8 cellular contexts compared by ENCODE assay signal in the genomic region with DNA sequence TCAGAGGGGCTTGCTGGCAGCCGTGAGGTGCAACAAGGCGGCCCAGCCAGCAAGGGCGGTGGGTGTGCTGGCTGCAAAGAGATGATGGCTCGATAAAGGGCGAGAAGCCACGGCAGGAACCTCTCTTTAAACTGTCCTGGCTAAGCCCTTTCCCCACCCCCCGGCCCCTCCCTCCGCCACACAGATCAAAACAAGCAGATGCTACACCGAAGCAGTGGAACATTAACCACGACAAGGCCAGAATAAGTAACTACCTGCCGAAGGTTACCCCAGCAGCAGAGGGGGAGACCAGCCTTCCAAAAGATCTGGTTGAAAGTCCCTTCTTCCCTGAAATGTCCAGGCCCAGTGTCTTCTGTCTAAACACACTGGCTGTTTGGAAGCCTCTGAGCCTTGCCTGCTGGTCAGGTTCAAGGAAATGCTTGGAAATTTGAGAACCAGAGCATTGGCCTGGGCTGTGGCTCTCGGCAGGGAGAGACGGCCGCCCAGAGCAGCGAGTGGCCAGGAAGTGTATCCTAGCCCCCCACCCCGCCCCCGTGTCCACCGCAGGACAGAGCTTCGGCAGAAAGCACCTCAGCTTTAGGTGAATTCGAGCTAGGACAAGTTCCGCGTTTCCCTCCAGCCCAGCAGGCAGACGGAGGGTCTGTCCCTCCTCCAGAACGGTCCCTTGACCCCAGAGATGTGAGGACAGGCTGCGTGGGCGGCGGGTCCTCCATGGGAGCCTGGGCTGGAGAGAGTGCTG. TPM values are rescaled to one million over a fixed set of nuclear protein-coding genes. Genes with fewer than 3 reads are reported as not detected.
DNase-seq lines count a peak whose midpoint lies in the region; ATAC-seq and TF ChIP-seq lines count a peak whose summit lies in the region.

No MANE protein-coding gene starts in this region.

- peak overlapping the region; percentile 84 for H3K14ac ChIP-seq in IMR-90 (replicated peaks; ENCODE audit: low read depth, low read length)

- H4K20me1 ChIP-seq in IMR-90 (ENCODE audit: insufficient read depth, low read length): peaks cover 64% of the 10 kb centered on the region

- H4K8ac ChIP-seq in IMR-90 (ENCODE audit: low read depth in 2 of 2, low read length in 2 of 2): peak overlapping the region; percentile 29 to 34; a peak in 3 of 4 replicates

- H3K79me1 ChIP-seq in IMR-90 (ENCODE audit: low read depth in 1 of 2, low read length in 2 of 2): peaks cover 26 to 71% of the 10 kb centered on the region in 2 experiments

- peak overlapping the region; percentile 64 for H2BK5ac ChIP-seq in IMR-90 (ENCODE audit: low read depth, low read length, poor library complexity, severe bottlenecking)

- peaks cover 0 to 3% (median 0%) of the 10 kb centered on the region in 5 donors for H3K36me3 Mint-ChIP-seq in naive thymus-derived CD4-positive, alpha-beta T cell

- whole genome bisulfite sequencing in IMR-90 (ENCODE audit: extremely low coverage in 2 of 2, insufficient read length in 1 of 2), 2 experiments: 30% methylated on average over 5 of the region's 27 CpGs; no CpG with 5 or more reads in 1 of the 2 experiments

- peak overlapping the region; percentile 86 for H3K4ac ChIP-seq in IMR-90 (ENCODE audit: low read depth, low read length)

- H3K23ac ChIP-seq in IMR-90 (ENCODE audit: low read depth, low read length): peak overlapping the region; percentile 76

- ATAC-seq in IMR-90 (ENCODE audit: low read depth) (no peak), HG02642 (IDR thresholded peaks at IDR 0.05; ENCODE audit: poor library complexity, unreplicated experiment) (no peak), HG02840 (IDR thresholded peaks at IDR 0.05; ENCODE audit: low FRiP score, unreplicated experiment) (no peak), HG03354 (IDR thresholded peaks at IDR 0.05; ENCODE audit: poor library complexity, severe bottlenecking, unreplicated experiment) (no peak)
- ATAC-seq in naive thymus-derived CD4-positive, alpha-beta T cell: no peak

- H2BK20ac ChIP-seq in IMR-90 (ENCODE audit: low read depth, low read length): peak overlapping the region; percentile 63; the same call in 1 of the 2 replicates

- 0 out of 3 replicates have a peak overlapping the region, but pooled peaks have one; percentile 25 for H2BK15ac ChIP-seq in IMR-90 (ENCODE audit: low read depth, low read length)

- H3K9me1 ChIP-seq in IMR-90 (ENCODE audit: insufficient read depth, low read length): peaks cover 25% of the 10 kb centered on the region

- no peak for TF ChIP-seq POLR2A in IMR-90 (IDR thresholded peaks at IDR 0.05; ENCODE audit: low read depth, low read length)

- in situ Hi-C loops in IMR-90 (cut with MboI; ENCODE audit: low sequenced_read_pairs): no loop called here

- no peak for TF ChIP-seq RAD21 in IMR-90 (IDR thresholded peaks at IDR 0.05; ENCODE audit: low read length)

- H2AK9ac ChIP-seq in IMR-90 (replicated peaks; ENCODE audit: low read depth, low read length, poor library complexity): peak overlapping the region; percentile 47

- no peaks in the 10 kb centered on the region for H3K9me3 ChIP-seq in IMR-90 (ENCODE audit: control insufficient read depth, insufficient read depth, low read length)
- no peaks in the 10 kb centered on the region for H3K9me3 ChIP-seq in naive thymus-derived CD4-positive, alpha-beta T cell (ENCODE audit: control insufficient read depth in 2 of 3, low read length in 3 of 3)

- H3K18ac ChIP-seq in IMR-90 (ENCODE audit: low read depth, low read length): peak overlapping the region; percentile 32; the same call in 1 of the 2 replicates

- H3K27me3 ChIP-seq in IMR-90 (ENCODE audit: control insufficient read depth, insufficient read depth, low read length): no peaks in the 10 kb centered on the region
- H3K27me3 ChIP-seq in naive thymus-derived CD4-positive, alpha-beta T cell (ENCODE audit: control insufficient read depth in 2 of 2, insufficient read depth in 2 of 2, low read length in 2 of 2): peaks cover 0 to 5% of the 10 kb centered on the region in 2 donors

- H3K36me3 ChIP-seq in IMR-90 (ENCODE audit: control insufficient read depth, insufficient read depth, low read length): peaks cover 51% of the 10 kb centered on the region
- H3K36me3 ChIP-seq in naive thymus-derived CD4-positive, alpha-beta T cell (ENCODE audit: control insufficient read depth in 2 of 3, insufficient read depth in 3 of 3, low read length in 3 of 3): no peaks in the 10 kb centered on the region

- H4K91ac ChIP-seq in IMR-90 (ENCODE audit: insufficient read depth, low read depth, low read length): peak overlapping the region; percentile 55

- no peak overlapping the region for H3K27ac Mint-ChIP-seq in naive thymus-derived CD4-positive, alpha-beta T cell

- peak overlapping the region in 8 of 10 donors; percentile 16 to 70 (median 32) for H3K4me3 Mint-ChIP-seq in naive thymus-derived CD4-positive, alpha-beta T cell

- DNase-seq in AG08396 (ENCODE audit: low spot score) (peak; percentile 77), IMR-90 (peak; percentile 48), epithelial cell of esophagus (ENCODE audit: low read depth) (peak; percentile 35), HUDEP-2 (lab: John Stamatoyannopoulos, UW; ENCODE audit: unreplicated experiment in 76 of 76) (no peak)
- DNase-seq in naive thymus-derived CD4-positive, alpha-beta T cell: no peak

- no peak for TF ChIP-seq CTCF in IMR-90 (conservative IDR thresholded peaks at IDR 0.05; ENCODE audit: low read depth, low read length)
- no peak for TF ChIP-seq CTCF in epithelial cell of esophagus (IDR thresholded peaks at IDR 0.05; ENCODE audit: insufficient read depth, low read depth, low read length, missing control alignments)

- no TSS peak for BruUV-seq in IMR-90 (replicated peaks; lab: Mats Ljungman, UMichigan)

- no peaks in the 10 kb centered on the region for H3K9me3 Mint-ChIP-seq in naive thymus-derived CD4-positive, alpha-beta T cell

- H4K5ac ChIP-seq in IMR-90 (ENCODE audit: low read depth, low read length): no peak overlapping the region

- peak overlapping the region; percentile 97 for H3K4me2 ChIP-seq in IMR-90 (ENCODE audit: low read depth, low read length)

- peak overlapping the region; percentile 80 for H2AFZ ChIP-seq in IMR-90 (replicated peaks; ENCODE audit: low read length, poor library complexity)

- peak overlapping the region; percentile 39 for H2BK120ac ChIP-seq in IMR-90 (ENCODE audit: low read depth, low read length)

- POLR2A ChIA-PET in IMR-90 (lab: Charles Lee; ENCODE audit: unreplicated experiment): no interaction called here
- POLR2A ChIA-PET in naive thymus-derived CD4-positive, alpha-beta T cell (lab: Charles Lee): no interaction called here

- peak overlapping the region; percentile 92 for H3K9ac ChIP-seq in IMR-90 (ENCODE audit: low read depth, low read length)

- peaks cover 25% of the 10 kb centered on the region for H3K4me1 ChIP-seq in IMR-90 (ENCODE audit: control insufficient read depth, insufficient read depth, low read length)
- H3K4me1 ChIP-seq in naive thymus-derived CD4-positive, alpha-beta T cell (ENCODE audit: control insufficient read depth in 2 of 2, insufficient read depth in 2 of 2, low read length in 2 of 2): no peaks in the 10 kb centered on the region

- peak overlapping the region; percentile 79 for H3K27ac ChIP-seq in IMR-90 (ENCODE audit: insufficient read depth, low read length)
- no peak overlapping the region for H3K27ac ChIP-seq in naive thymus-derived CD4-positive, alpha-beta T cell (ENCODE audit: low read depth, low read length)

- intact Hi-C loops in IMR-90 (cut with micrococcal nuclease): loop anchor here (1.0 kb wide), 2 partner anchors 35 to 130 kb away; no protein-coding TSS in a partner anchor
- intact Hi-C loops in naive thymus-derived CD4-positive, alpha-beta T cell (cut with micrococcal nuclease): no loop called here

- peaks cover 0 to 6% (median 4%) of the 10 kb centered on the region in 7 donors for H3K4me1 Mint-ChIP-seq in naive thymus-derived CD4-positive, alpha-beta T cell

- H3K4me3 ChIP-seq in IMR-90 (ENCODE audit: insufficient read depth, low read depth, low read length) (peak overlapping the region; percentile 78), epithelial cell of esophagus (ENCODE audit: low read length) (peak overlapping the region; percentile 43)
- no peak overlapping the region for H3K4me3 ChIP-seq in naive thymus-derived CD4-positive, alpha-beta T cell (ENCODE audit: low read length)

- H2AK5ac ChIP-seq in IMR-90 (ENCODE audit: low read depth, low read length): peak overlapping the region; percentile 86

- CTCF ChIA-PET in IMR-90 (lab: Yijun Ruan, JAX): no interaction called here
- CTCF ChIA-PET in naive thymus-derived CD4-positive, alpha-beta T cell (lab: Charles Lee): no interaction called here

- H3K56ac ChIP-seq in IMR-90 (ENCODE audit: extremely low read depth, insufficient read depth, low read length): peak overlapping the region; percentile 33

- dilution Hi-C loops in IMR-90 (cut with HindIII; ENCODE audit: low sequenced_read_pairs, unreplicated experiment): no loop called here

- peaks cover 31 to 46% (median 36%) of the 10 kb centered on the region in 5 donors for H3K27me3 Mint-ChIP-seq in naive thymus-derived CD4-positive, alpha-beta T cell

TF ChIP-seq in IMR-90, 13 proteins besides CTCF, POLR2A, EP300 and RAD21 (continues in another document):
- TF ChIP-seq FOS (IDR thresholded peaks at IDR 0.05; ENCODE audit: low read depth, low read length): no peak
- TF ChIP-seq CEBPB (IDR thresholded peaks at IDR 0.05; ENCODE audit: low read depth, low read length): no peak
- TF ChIP-seq CHD1 (IDR thresholded peaks at IDR 0.05; ENCODE audit: low read depth, low read length): no peak
- TF ChIP-seq, protein P1, sequence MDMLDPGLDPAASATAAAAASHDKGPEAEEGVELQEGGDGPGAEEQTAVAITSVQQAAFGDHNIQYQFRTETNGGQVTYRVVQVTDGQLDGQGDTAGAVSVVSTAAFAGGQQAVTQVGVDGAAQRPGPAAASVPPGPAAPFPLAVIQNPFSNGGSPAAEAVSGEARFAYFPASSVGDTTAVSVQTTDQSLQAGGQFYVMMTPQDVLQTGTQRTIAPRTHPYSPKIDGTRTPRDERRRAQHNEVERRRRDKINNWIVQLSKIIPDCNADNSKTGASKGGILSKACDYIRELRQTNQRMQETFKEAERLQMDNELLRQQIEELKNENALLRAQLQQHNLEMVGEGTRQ (IDR thresholded peaks at IDR 0.05; ENCODE audit: low read depth, low read length): no peak
- no peak for TF ChIP-seq MAZ (IDR thresholded peaks at IDR 0.05; ENCODE audit: borderline replicate concordance, low read depth, low read length)
- no peak for TF ChIP-seq BHLHE40 (IDR thresholded peaks at IDR 0.05; ENCODE audit: low read depth, low read length)
- no peak for TF ChIP-seq RCOR1 (IDR thresholded peaks at IDR 0.05; ENCODE audit: insufficient replicate concordance, low read length)
- no peak for TF ChIP-seq NFE2L2 (IDR thresholded peaks at IDR 0.05; ENCODE audit: low read depth, low read length)
- no peak for TF ChIP-seq MXI1 (IDR thresholded peaks at IDR 0.05; ENCODE audit: borderline replicate concordance, low read depth, low read length)

RNA-seq across cellular contexts. Expression of a gene that starts 2.1 kb away (rescaled TPM):
- total RNA-seq in IMR-90 (2012; rRNA removed): 7.7 and 8.9 TPM in 2 replicates
- polyA plus RNA-seq in IMR-90 (2012; rRNA removed): 36.6 and 38.2 TPM in 2 replicates
- 36.5 and 56.4 TPM in 2 replicates for polyA plus RNA-seq in IMR-90 (2012; cell fraction: cytosol; rRNA removed)
- polyA plus RNA-seq in IMR-90 (2012; cell fraction: nucleus; rRNA removed; ENCODE audit: low replicate concordance): 38.9 and 55.0 TPM in 2 replicates
- 10 to 100 TPM in 1 of 5 experiments, 1 to 10 TPM in 3, under 1 TPM in 1; 0.22 to 27.0 (median 4.6) TPM for total RNA-seq in naive thymus-derived CD4-positive, alpha-beta T cell
- not detected for polyA plus RNA-seq in naive thymus-derived CD4-positive, alpha-beta T cell

Comparison
In these comparisons a context has a peak if more than half of its experiments do, and no peak if none do; other contexts are left out.
1. DNase-seq: peak in AG08396 (single experiment), IMR-90 (single experiment) and epithelial cell of esophagus (single experiment); none in naive thymus-derived CD4-positive, alpha-beta T cell (0 of 9) and HUDEP-2 (0 of 76).